8 cellular contexts compared by ENCODE assay signal in genomic region chr1:180953291-180953747, GRCh38. TPM values are rescaled to one million over a fixed set of nuclear protein-coding genes. Genes with fewer than 3 reads are reported as not detected.
A peak's percentile ranks its signal among the peaks of the same experiment; 100 is the strongest.
DNase-seq lines count a peak whose midpoint lies in the region; ATAC-seq and TF ChIP-seq lines count a peak whose summit lies in the region.

No MANE protein-coding gene starts in this region.

- H4K20me1 ChIP-seq in SU-DHL-6 (ENCODE audit: low read depth, low read length) = no peaks in the 10 kb centered on the region

- TF ChIP-seq CTCF in SU-DHL-6 (IDR thresholded peaks at IDR 0.05; ENCODE audit: insufficient read depth, low read length, poor library complexity, severe bottlenecking) = no peak
- TF ChIP-seq CTCF in foreskin fibroblast (IDR thresholded peaks at IDR 0.05; ENCODE audit: low read depth, low read length) = no peak

- no peaks in the 10 kb centered on the region for H3F3A ChIP-seq in SU-DHL-6 (ENCODE audit: insufficient read depth)

- peaks cover 4% of the 10 kb centered on the region for H3K9me3 Mint-ChIP-seq in activated CD4-positive, alpha-beta T cell treated with anti-CD3 and anti-CD28 coated beads, Interleukin-2, amount 10 ng/mL, durations not matched to agents 7 days and 5 days
- H3K9me3 Mint-ChIP-seq in stimulated activated naive CD8-positive, alpha-beta T cell treated with anti-CD3 and anti-CD28 coated beads, Interleukin-15, amount 100 ng/mL, for 72 hours = peaks cover 0 to 3% of the 10 kb centered on the region in 2 donors

- no peaks in the 10 kb centered on the region for H3K27me3 ChIP-seq in SU-DHL-6 (ENCODE audit: low read length)

- peak overlapping the region; percentile 35; the same call in 1 of the 2 replicates for H3K9ac ChIP-seq in SU-DHL-6 (ENCODE audit: low read length)

- peaks cover 8% of the 10 kb centered on the region for H3K4me1 Mint-ChIP-seq in activated CD4-positive, alpha-beta T cell treated with anti-CD3 and anti-CD28 coated beads, Interleukin-2, amount 10 ng/mL, durations not matched to agents 7 days and 5 days
- H3K4me1 Mint-ChIP-seq in stimulated activated naive CD8-positive, alpha-beta T cell treated with anti-CD3 and anti-CD28 coated beads, Interleukin-15, amount 100 ng/mL, for 72 hours = peaks cover 14% of the 10 kb centered on the region

- peak overlapping the region; percentile 32 for H3K4me2 ChIP-seq in SU-DHL-6 (ENCODE audit: low read depth, low read length, poor library complexity, severe bottlenecking)

- peak overlapping the region; percentile 69 for H3K27ac Mint-ChIP-seq in activated CD4-positive, alpha-beta T cell treated with anti-CD3 and anti-CD28 coated beads, Interleukin-2, amount 10 ng/mL, durations not matched to agents 7 days and 5 days
- no peak overlapping the region for H3K27ac Mint-ChIP-seq in stimulated activated naive CD8-positive, alpha-beta T cell treated with anti-CD3 and anti-CD28 coated beads, Interleukin-15, amount 100 ng/mL, for 72 hours

- H2AFZ ChIP-seq in SU-DHL-6 (ENCODE audit: low read depth, low read length, severe bottlenecking) = no peak overlapping the region

- H3K4me3 ChIP-seq in SU-DHL-6 (ENCODE audit: insufficient read depth, low read length, poor library complexity, severe bottlenecking) = no peak overlapping the region
- peak overlapping the region; percentile 44 to 50 for H3K4me3 ChIP-seq in foreskin fibroblast (ENCODE audit: low read depth in 1 of 2, low read length in 2 of 2)

- H3K36me3 ChIP-seq in SU-DHL-6 (ENCODE audit: low read length) = no peaks in the 10 kb centered on the region

- H3K9me2 ChIP-seq in SU-DHL-6 (replicated peaks; ENCODE audit: insufficient read depth, low read length) = no peaks in the 10 kb centered on the region

- no peak for DNase-seq in activated CD4-positive, alpha-beta T cell treated with anti-CD3 and anti-CD28 coated beads, Interleukin-2, amount 10 ng/mL, durations not matched to agents 7 days and 5 days
- DNase-seq in activated CD4-positive, alpha-beta T cell treated with anti-CD3 and anti-CD28 coated beads for 4 hours = no peak
- DNase-seq in foreskin fibroblast = no peak
- no peak for DNase-seq in stimulated activated naive CD8-positive, alpha-beta T cell treated with anti-CD3 and anti-CD28 coated beads, Interleukin-15, amount 100 ng/mL, for 72 hours
- DNase-seq in SK-N-DZ (ENCODE audit: low spot score) = no peak

- no peaks in the 10 kb centered on the region for H3K27me3 Mint-ChIP-seq in activated CD4-positive, alpha-beta T cell treated with anti-CD3 and anti-CD28 coated beads, Interleukin-2, amount 10 ng/mL, durations not matched to agents 7 days and 5 days
- H3K27me3 Mint-ChIP-seq in stimulated activated naive CD8-positive, alpha-beta T cell treated with anti-CD3 and anti-CD28 coated beads, Interleukin-15, amount 100 ng/mL, for 72 hours = no peaks in the 10 kb centered on the region

- CTCF ChIA-PET in activated CD4-positive, alpha-beta T cell treated with anti-CD3 and anti-CD28 coated beads, Interleukin-2, amount 10 ng/mL, durations not matched to agents 7 days and 5 days (lab: Charles Lee) = interaction anchor here (1.0 kb wide), 1 partner anchor 8 kb away, joined by 3 read pairs; no protein-coding TSS in a partner anchor

- H3K27ac ChIP-seq in SU-DHL-6 (ENCODE audit: low read depth, low read length) = no peak overlapping the region

- H3K4me3 Mint-ChIP-seq in activated CD4-positive, alpha-beta T cell treated with anti-CD3 and anti-CD28 coated beads, Interleukin-2, amount 10 ng/mL, durations not matched to agents 7 days and 5 days = peak overlapping the region; percentile 67
- peak overlapping the region; percentile 67 to 70 for H3K4me3 Mint-ChIP-seq in stimulated activated naive CD8-positive, alpha-beta T cell treated with anti-CD3 and anti-CD28 coated beads, Interleukin-15, amount 100 ng/mL, for 72 hours

- no peaks in the 10 kb centered on the region for H3K9me3 ChIP-seq in SU-DHL-6 (ENCODE audit: insufficient read depth, low read length)

- no peaks in the 10 kb centered on the region for H3K79me2 ChIP-seq in SU-DHL-6 (ENCODE audit: insufficient read depth, low read length)

- peak; percentile 30 for ATAC-seq in HG02870 (IDR thresholded peaks at IDR 0.05; ENCODE audit: unreplicated experiment)
- peak; percentile 63 for ATAC-seq in stimulated activated naive CD8-positive, alpha-beta T cell treated with anti-CD3 and anti-CD28 coated beads, Interleukin-15, amount 100 ng/mL, for 72 hours
- ATAC-seq in HG03097 (IDR thresholded peaks at IDR 0.05; ENCODE audit: low FRiP score, unreplicated experiment) = no peak

- POLR2A ChIA-PET in activated CD4-positive, alpha-beta T cell treated with anti-CD3 and anti-CD28 coated beads, Interleukin-2, amount 10 ng/mL, durations not matched to agents 7 days and 5 days (lab: Charles Lee) = no interaction called here

- H3K36me3 Mint-ChIP-seq in activated CD4-positive, alpha-beta T cell treated with anti-CD3 and anti-CD28 coated beads, Interleukin-2, amount 10 ng/mL, durations not matched to agents 7 days and 5 days (ENCODE audit: low read depth) = peaks cover 10% of the 10 kb centered on the region

RNA-seq across cellular contexts. Expression of gene KIAA1614, which starts 40.6 kb away (rescaled TPM):
- under 1 TPM; 0.22 to 0.33 TPM for total RNA-seq in activated CD4-positive, alpha-beta T cell treated with anti-CD3 and anti-CD28 coated beads, Interleukin-2, amount 10 ng/mL, durations not matched to agents 7 days and 5 days
- polyA plus RNA-seq in SK-N-DZ (2014; cell fraction: cytosol; rRNA removed) = 1.9 and 2.0 TPM in 2 replicates
- 1.1 and 1.2 TPM in 2 replicates for polyA plus RNA-seq in SK-N-DZ (2014; cell fraction: nucleus; rRNA removed)
